Comparison of ENCODE assay signal across 25 cellular contexts in the genomic region with DNA sequence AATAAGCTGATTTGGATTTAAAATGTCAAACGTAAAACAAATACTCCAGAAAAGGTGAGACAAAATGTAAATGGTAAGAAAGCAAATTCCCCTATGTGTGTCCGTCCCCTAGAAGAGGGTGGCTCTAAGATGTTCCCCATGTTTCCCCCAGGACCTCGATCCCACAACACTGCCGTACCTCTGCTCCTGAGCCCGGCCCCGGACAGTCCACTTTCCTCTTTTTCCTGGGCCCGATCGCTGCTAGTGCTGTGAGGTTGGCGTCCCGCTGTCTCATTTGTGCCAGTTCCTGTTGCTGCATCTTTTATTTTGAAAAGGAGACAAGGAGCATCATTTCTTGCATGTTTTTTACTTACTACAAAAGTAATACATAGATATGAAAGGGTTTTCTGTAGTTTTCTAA.
"Had no signal": no experiment of that assay in that cellular context is flagged by ENCODE, and none has a peak within 500 bp of the region (broad histone marks: within the 10 kb centered on the region; RNA-seq: fewer than 3 reads in every experiment).

No MANE protein-coding gene starts in this region.

- H3K4me3 ChIP-seq: colonic mucosa, esophagus squamous epithelium, hepatocyte, left ventricle myocardium inferior, lower lobe of right lung, prostate gland, right atrium auricular region, sigmoid colon, thoracic aorta, tibial nerve, upper lobe of left lung had no signal

- H3K4me1 Mint-ChIP-seq: nephron progenitor cell; stimulated activated effector memory CD8-positive, alpha-beta T cell treated with anti-CD3 and anti-CD28 coated beads, Interleukin-12 subunit alpha, Interleukin-12 subunit beta, amount 100 ng/mL, for 72 hours had no signal

- H3K4me3 Mint-ChIP-seq: naive thymus-derived CD8-positive, alpha-beta T cell; nephron progenitor cell; stimulated activated effector memory CD8-positive, alpha-beta T cell treated with anti-CD3 and anti-CD28 coated beads, Interleukin-12 subunit alpha, Interleukin-12 subunit beta, amount 100 ng/mL, for 72 hours had no signal

- H3K27ac Mint-ChIP-seq: naive thymus-derived CD8-positive, alpha-beta T cell; nephron progenitor cell; stimulated activated effector memory CD8-positive, alpha-beta T cell treated with anti-CD3 and anti-CD28 coated beads, Interleukin-12 subunit alpha, Interleukin-12 subunit beta, amount 100 ng/mL, for 72 hours had no signal

- H3K27ac ChIP-seq: colonic mucosa, esophagus squamous epithelium, hepatocyte, left ventricle myocardium inferior, lower lobe of right lung, prostate gland, right atrium auricular region, sigmoid colon, thoracic aorta, tibial nerve, upper lobe of left lung had no signal

- H3K27me3 ChIP-seq: colonic mucosa, esophagus squamous epithelium, hepatocyte, right atrium auricular region, sigmoid colon, tibial nerve, upper lobe of left lung had no signal

- H3K4me1 ChIP-seq: colonic mucosa, esophagus squamous epithelium, left ventricle myocardium inferior, lower lobe of right lung, prostate gland, right atrium auricular region, sigmoid colon, tibial nerve, upper lobe of left lung had no signal

- ATAC-seq: left colon; lower lobe of right lung; naive thymus-derived CD8-positive, alpha-beta T cell; stimulated activated effector memory CD8-positive, alpha-beta T cell treated with anti-CD3 and anti-CD28 coated beads, Interleukin-12 subunit alpha, Interleukin-12 subunit beta, amount 100 ng/mL, for 72 hours; stimulated activated naive CD8-positive, alpha-beta T cell treated with anti-CD3 and anti-CD28 coated beads, Interleukin-15, Interleukin-2, amounts not matched to agents 100 U/mL and 50 U/mL, for 24 hours had no signal

- H3K9me3 ChIP-seq: colonic mucosa, prostate gland had no signal

- DNase-seq: colonic mucosa; dermis blood vessel endothelial cell; effector memory CD4-positive, alpha-beta T cell; erythroblast; esophagus squamous epithelium; foreskin melanocyte; head of caudate nucleus; left colon; left ventricle myocardium inferior; lower lobe of right lung; naive thymus-derived CD8-positive, alpha-beta T cell; nephron progenitor cell; nucleus accumbens; sigmoid colon; stimulated activated CD4-positive, alpha-beta T cell treated with anti-CD3 and anti-CD28 coated beads, Interleukin-2, amount 100 ng/mL, for 24 hours; stimulated activated CD4-positive, alpha-beta T cell treated with anti-CD3 and anti-CD28 coated beads, Interleukin-4, amount 100 ng/mL, for 24 hours; stimulated activated naive CD8-positive, alpha-beta T cell treated with anti-CD3 and anti-CD28 coated beads, Interleukin-15, Interleukin-2, amounts not matched to agents 100 U/mL and 50 U/mL, for 24 hours; substantia nigra; upper lobe of left lung had no signal

- H3K27me3 Mint-ChIP-seq: naive thymus-derived CD8-positive, alpha-beta T cell had no signal

- H3K9me3 Mint-ChIP-seq: stimulated activated effector memory CD8-positive, alpha-beta T cell treated with anti-CD3 and anti-CD28 coated beads, Interleukin-12 subunit alpha, Interleukin-12 subunit beta, amount 100 ng/mL, for 72 hours had no signal
